In the genomic region with DNA sequence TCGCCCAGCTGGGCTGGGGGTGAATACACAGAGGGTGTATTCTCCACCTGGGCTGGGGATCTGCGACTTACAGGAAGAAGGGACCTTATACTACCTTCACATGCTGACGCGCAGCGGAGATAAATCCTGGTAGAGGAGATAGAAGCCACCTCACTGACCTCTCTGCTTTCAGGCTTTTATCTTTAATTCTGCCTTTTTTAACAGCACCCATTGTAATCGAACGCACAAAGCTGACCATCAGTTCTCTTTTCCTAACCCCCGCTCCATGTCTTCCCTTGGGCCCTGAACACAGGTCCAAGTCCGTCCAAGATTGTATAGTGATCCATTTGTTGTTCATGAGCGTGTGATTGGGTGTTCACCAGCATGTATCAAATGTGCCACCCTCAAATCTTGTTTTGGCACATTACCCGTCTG, we compare ENCODE assay signal across 7 cellular contexts. TPM values are rescaled to one million over a fixed set of nuclear protein-coding genes. Genes with fewer than 3 reads are reported as not detected.
DNase-seq lines count a peak whose midpoint lies in the region; ATAC-seq, FAIRE-seq and TF ChIP-seq lines count a peak whose summit lies in the region.

No MANE protein-coding gene starts in this region.

- peaks cover 0 to 2% (median 0%) of the 10 kb centered on the region in 3 donors for H3K9me3 Mint-ChIP-seq in IgD-negative memory B cell
- H3K9me3 Mint-ChIP-seq in activated naive CD8-positive, alpha-beta T cell treated with anti-CD3 and anti-CD28 coated beads, Interleukin-2, amount 10 ng/mL, durations not matched to agents 7 days and 5 days: no peaks in the 10 kb centered on the region

- H3K27ac ChIP-seq in kidney (ENCODE audit: low read depth in 2 of 2, low read length in 2 of 2): peak overlapping the region; percentile 82 to 93
- H3K27ac ChIP-seq in suprapubic skin: peak overlapping the region; percentile 93

- H3K27me3 Mint-ChIP-seq in IgD-negative memory B cell: no peaks in the 10 kb centered on the region
- H3K27me3 Mint-ChIP-seq in activated naive CD8-positive, alpha-beta T cell treated with anti-CD3 and anti-CD28 coated beads, Interleukin-2, amount 10 ng/mL, durations not matched to agents 7 days and 5 days: no peaks in the 10 kb centered on the region

- intact Hi-C loops in kidney (cut with DNase I): no loop called here

- H3K36me3 ChIP-seq in kidney (ENCODE audit: control insufficient read depth in 1 of 2, insufficient read depth in 2 of 2, low read length in 2 of 2) (peaks cover 10 to 15% of the 10 kb centered on the region in 2 donors), suprapubic skin (peaks cover 27% of the 10 kb centered on the region)

- peak overlapping the region in 1 of 2 donors; percentile 71 for H3K9ac ChIP-seq in kidney (ENCODE audit: low read length in 2 of 2)

- H3K4me3 ChIP-seq in kidney (ENCODE audit: low read length in 2 of 2) (peak overlapping the region; percentile 35 to 99), suprapubic skin (peak overlapping the region; percentile 79)

- no peaks in the 10 kb centered on the region for H3K27me3 ChIP-seq in suprapubic skin

- peak overlapping the region; percentile 75 to 98 (median 92) for H3K4me3 Mint-ChIP-seq in IgD-negative memory B cell
- H3K4me3 Mint-ChIP-seq in activated naive CD8-positive, alpha-beta T cell treated with anti-CD3 and anti-CD28 coated beads, Interleukin-2, amount 10 ng/mL, durations not matched to agents 7 days and 5 days: peak overlapping the region; percentile 97

- no peak for FAIRE-seq in kidney (lab: Jason Lieb, UNC)

- peak overlapping the region; percentile 95 to 98 (median 97) for H3K27ac Mint-ChIP-seq in IgD-negative memory B cell
- peak overlapping the region; percentile 91 for H3K27ac Mint-ChIP-seq in activated naive CD8-positive, alpha-beta T cell treated with anti-CD3 and anti-CD28 coated beads, Interleukin-2, amount 10 ng/mL, durations not matched to agents 7 days and 5 days

- TF ChIP-seq EP300 in suprapubic skin (IDR thresholded peaks at IDR 0.05): no peak

- peaks cover 33 to 37% (median 35%) of the 10 kb centered on the region in 3 donors for H3K4me1 Mint-ChIP-seq in IgD-negative memory B cell
- H3K4me1 Mint-ChIP-seq in activated naive CD8-positive, alpha-beta T cell treated with anti-CD3 and anti-CD28 coated beads, Interleukin-2, amount 10 ng/mL, durations not matched to agents 7 days and 5 days: peaks cover 33% of the 10 kb centered on the region

- peaks cover 8% of the 10 kb centered on the region for H3K36me3 Mint-ChIP-seq in IgD-negative memory B cell
- peaks cover 16% of the 10 kb centered on the region for H3K36me3 Mint-ChIP-seq in activated naive CD8-positive, alpha-beta T cell treated with anti-CD3 and anti-CD28 coated beads, Interleukin-2, amount 10 ng/mL, durations not matched to agents 7 days and 5 days

- H3K9me3 ChIP-seq in kidney (ENCODE audit: control insufficient read depth in 1 of 2, low read length in 2 of 2) (no peaks in the 10 kb centered on the region), suprapubic skin (no peaks in the 10 kb centered on the region)

- POLR2A ChIA-PET in activated naive CD8-positive, alpha-beta T cell treated with anti-CD3 and anti-CD28 coated beads, Interleukin-2, amount 10 ng/mL, durations not matched to agents 7 days and 5 days (lab: Charles Lee): interaction anchor here (0.8 kb wide), 1 partner anchor 63 kb away, joined by 3 read pairs; no protein-coding TSS in a partner anchor

- no peak for TF ChIP-seq POLR2A in suprapubic skin (IDR thresholded peaks at IDR 0.05)

- no peak for ATAC-seq in activated naive CD8-positive, alpha-beta T cell treated with anti-CD3 and anti-CD28 coated beads, Interleukin-2, amount 10 ng/mL, durations not matched to agents 7 days and 5 days (ENCODE audit: low read depth)
- ATAC-seq in HG03097 (IDR thresholded peaks at IDR 0.05; ENCODE audit: low FRiP score, unreplicated experiment): no peak
- ATAC-seq in GM18868 (IDR thresholded peaks at IDR 0.05; ENCODE audit: unreplicated experiment): no peak

- H3K4me1 ChIP-seq in kidney (ENCODE audit: control insufficient read depth in 1 of 2, insufficient read depth in 1 of 2, low read depth in 1 of 2, low read length in 2 of 2) (peaks cover 13 to 23% of the 10 kb centered on the region in 2 donors), suprapubic skin (peaks cover 51% of the 10 kb centered on the region)

- WGBS in suprapubic skin: 76% methylated on average over 11 of the region's 11 CpGs

- no peak for DNase-seq in activated naive CD8-positive, alpha-beta T cell treated with anti-CD3 and anti-CD28 coated beads, Interleukin-2, amount 10 ng/mL, durations not matched to agents 7 days and 5 days
- no peak for DNase-seq in kidney
- no peak for DNase-seq in suprapubic skin (ENCODE audit: low spot score in 2 of 2)
- DNase-seq in H4 (ENCODE audit: low spot score): no peak

- no peak for TF ChIP-seq CTCF in kidney (IDR thresholded peaks at IDR 0.05; ENCODE audit: borderline replicate concordance, extremely low read depth, insufficient read depth)
- TF ChIP-seq CTCF in suprapubic skin (IDR thresholded peaks at IDR 0.05): no peak

RNA-seq across cellular contexts. Expression of a gene that starts 0.7 kb away (rescaled TPM):
- polyA plus RNA-seq in IgD-negative memory B cell (111 TPM), kidney (ENCODE audit: insufficient read depth, low read depth, low replicate concordance) (189 TPM)
- total RNA-seq in activated naive CD8-positive, alpha-beta T cell treated with anti-CD3 and anti-CD28 coated beads, Interleukin-2, amount 10 ng/mL, durations not matched to agents 7 days and 5 days: 10 to 100 TPM; 65.6 to 70.5 TPM
- total RNA-seq in kidney (111 TPM), suprapubic skin (100 to 1,000 TPM in 2 of 4 donors, 10 to 100 TPM in 2; 64.5 to 111 (median 101) TPM)
- total RNA-seq in H4 (2014; rRNA removed; shearing (Covaris generic)): 94.0 and 110 TPM in 2 replicates

RNA-seq across cellular contexts. Expression of a gene that starts 2.0 kb away (rescaled TPM):
- polyA plus RNA-seq in IgD-negative memory B cell (not detected), kidney (ENCODE audit: insufficient read depth, low read depth, low replicate concordance) (not detected)
- total RNA-seq in activated naive CD8-positive, alpha-beta T cell treated with anti-CD3 and anti-CD28 coated beads, Interleukin-2, amount 10 ng/mL, durations not matched to agents 7 days and 5 days: not detected
- total RNA-seq in kidney (not detected), suprapubic skin (not detected)
- not detected in 2 replicates for total RNA-seq in H4 (2014; rRNA removed; shearing (Covaris generic))

RNA-seq across cellular contexts. Expression of a gene that starts 8.7 kb away (rescaled TPM):
- polyA plus RNA-seq in IgD-negative memory B cell: 68.5 TPM
- 10 to 100 TPM; 49.0 to 52.5 TPM for total RNA-seq in activated naive CD8-positive, alpha-beta T cell treated with anti-CD3 and anti-CD28 coated beads, Interleukin-2, amount 10 ng/mL, durations not matched to agents 7 days and 5 days
- total RNA-seq in kidney: 30.0 TPM
- polyA plus RNA-seq in kidney (ENCODE audit: insufficient read depth, low read depth, low replicate concordance): 79.8 TPM
- 10 to 100 TPM; 20.6 to 32.1 (median 25.6) TPM for total RNA-seq in suprapubic skin
- total RNA-seq in H4 (2014; rRNA removed; shearing (Covaris generic)): 70.4 and 74.9 TPM in 2 replicates

RNA-seq across cellular contexts. Expression of a gene that starts 23.1 kb away (rescaled TPM):
- polyA plus RNA-seq in IgD-negative memory B cell: 4.1 TPM
- total RNA-seq in activated naive CD8-positive, alpha-beta T cell treated with anti-CD3 and anti-CD28 coated beads, Interleukin-2, amount 10 ng/mL, durations not matched to agents 7 days and 5 days: 1 to 10 TPM; 4.3 to 5.1 TPM
- 23.3 TPM for total RNA-seq in kidney
- 28.9 TPM for polyA plus RNA-seq in kidney (ENCODE audit: insufficient read depth, low read depth, low replicate concordance)
- total RNA-seq in suprapubic skin: 1 to 10 TPM; 3.7 to 9.9 (median 6.6) TPM
- total RNA-seq in H4 (2014; rRNA removed; shearing (Covaris generic)): 3.9 and 9.3 TPM in 2 replicates

RNA-seq across cellular contexts. Expression of a gene that starts 23.4 kb away (rescaled TPM):
- polyA plus RNA-seq in IgD-negative memory B cell (66.6 TPM), kidney (ENCODE audit: insufficient read depth, low read depth, low replicate concordance) (85.3 TPM)
- 100 to 1,000 TPM; 262 to 263 TPM for total RNA-seq in activated naive CD8-positive, alpha-beta T cell treated with anti-CD3 and anti-CD28 coated beads, Interleukin-2, amount 10 ng/mL, durations not matched to agents 7 days and 5 days
- total RNA-seq in kidney (198 TPM), suprapubic skin (100 to 1,000 TPM; 296 to 845 (median 452) TPM)
- total RNA-seq in H4 (2014; rRNA removed; shearing (Covaris generic)): 67.5 and 71.5 TPM in 2 replicates
